35 cellular contexts compared by ENCODE assay signal in genomic region chr5:100965291-100965690, GRCh38.
"Had no signal": no experiment of that assay in that cellular context is flagged by ENCODE, and none has a peak within 500 bp of the region (broad histone marks: within the 10 kb centered on the region; RNA-seq: fewer than 3 reads in every experiment).

No MANE protein-coding gene starts in this region.

- H3K27ac ChIP-seq: ascending aorta, cardiac muscle cell, WERI-Rb-1 had no signal

- H3K9me3 Mint-ChIP-seq: activated CD4-positive, alpha-beta memory T cell treated with anti-CD3 and anti-CD28 coated beads, Interleukin-2, amount 10 ng/mL, durations not matched to agents 7 days and 5 days; central memory CD8-positive, alpha-beta T cell; T-helper 1 cell treated with Interleukin-12 subunit alpha and Interleukin-12 subunit beta and Interleukin-4 antibody, amounts not matched to agents 30 μg/mL and 1 μg/mL, for 36 hours; WTC11 had no signal

- DNase-seq: activated CD4-positive, alpha-beta memory T cell treated with anti-CD3 and anti-CD28 coated beads, Interleukin-2, amount 10 ng/mL, durations not matched to agents 7 days and 5 days; activated CD4-positive, alpha-beta T cell treated with anti-CD3 and anti-CD28 coated beads for 1 hour; activated CD4-positive, alpha-beta T cell treated with anti-CD3 and anti-CD28 coated beads for 36 hours; activated CD4-positive, alpha-beta T cell treated with anti-CD3 and anti-CD28 coated beads for 48 hours; activated CD4-positive, alpha-beta T cell treated with anti-CD3 and anti-CD28 coated beads, Interleukin-2, amount 10 ng/mL, durations not matched to agents 7 days and 5 days; activated CD4-positive, alpha-beta T cell treated with anti-CD3 and anti-CD28 coated beads, Interleukin-2, amount 50 U/mL, for 48 hours; activated CD4-positive, CD25-positive, alpha-beta regulatory T cell; activated CD8-positive, alpha-beta memory T cell treated with anti-CD3 and anti-CD28 coated beads for 24 hours; activated CD8-positive, alpha-beta memory T cell treated with anti-CD3 and anti-CD28 coated beads, Interleukin-2, amount 10 ng/mL, durations not matched to agents 7 days and 5 days; activated CD8-positive, alpha-beta memory T cell treated with anti-CD3 and anti-CD28 coated beads, Interleukin-2, amount 50 U/mL, for 48 hours; activated CD8-positive, alpha-beta T cell treated with anti-CD3 and anti-CD28 coated beads, Interleukin-2, amount 10 ng/mL, durations not matched to agents 7 days and 5 days; activated effector memory CD4-positive, alpha-beta T cell treated with Interleukin-2 at 50 U/mL for 16 hours; activated gamma-delta T cell; activated naive CD4-positive, alpha-beta T cell treated with anti-CD3 and anti-CD28 coated beads for 36 hours; activated naive CD4-positive, alpha-beta T cell treated with anti-CD3 and anti-CD28 coated beads, Interleukin-2, amount 50 U/mL, for 16 hours; activated naive CD8-positive, alpha-beta T cell treated with anti-CD3 and anti-CD28 coated beads, Interleukin-2, amount 10 ng/mL, durations not matched to agents 7 days and 5 days; activated naive CD8-positive, alpha-beta T cell treated with anti-CD3 and anti-CD28 coated beads, Interleukin-2, amount 50 U/mL, for 24 hours; activated T-cell treated with anti-CD3 and anti-CD28 coated beads, Interleukin-2, amount 50 U/mL, for 4 hours; amygdala; anterior cingulate cortex; caudate nucleus; cerebellar nuclear complex; SW 1271; T-helper 1 cell; T-helper 2 cell; T-helper 9 cell; WERI-Rb-1 had no signal

- H3K36me3 ChIP-seq: ascending aorta, cardiac muscle cell, WERI-Rb-1 had no signal

- H3K27ac Mint-ChIP-seq: activated CD4-positive, alpha-beta memory T cell treated with anti-CD3 and anti-CD28 coated beads, Interleukin-2, amount 10 ng/mL, durations not matched to agents 7 days and 5 days; activated CD4-positive, alpha-beta T cell treated with anti-CD3 and anti-CD28 coated beads for 36 hours; activated CD4-positive, alpha-beta T cell treated with anti-CD3 and anti-CD28 coated beads, Interleukin-2, amount 10 ng/mL, durations not matched to agents 7 days and 5 days; activated CD8-positive, alpha-beta memory T cell treated with anti-CD3 and anti-CD28 coated beads, Interleukin-2, amount 10 ng/mL, durations not matched to agents 7 days and 5 days; activated CD8-positive, alpha-beta T cell treated with anti-CD3 and anti-CD28 coated beads, Interleukin-2, amount 10 ng/mL, durations not matched to agents 7 days and 5 days; activated naive CD4-positive, alpha-beta T cell treated with anti-CD3 and anti-CD28 coated beads for 36 hours; activated naive CD8-positive, alpha-beta T cell treated with anti-CD3 and anti-CD28 coated beads, Interleukin-2, amount 10 ng/mL, durations not matched to agents 7 days and 5 days; activated naive CD8-positive, alpha-beta T cell treated with anti-CD3 and anti-CD28 coated beads, Interleukin-2, amount 50 U/mL, for 24 hours; activated T-helper 2 cell treated with anti-CD3 and anti-CD28 coated beads, Interferon-gamma antibody, Interleukin-2, Interleukin-4, amounts not matched to agents 10 μg/mL and 5 μg/mL and 100 μg/mL, durations not matched to agents 14 hours and 24 hours and 36 hours; brain; T-helper 1 cell treated with Interleukin-12 subunit alpha and Interleukin-12 subunit beta and Interleukin-4 antibody, amounts not matched to agents 30 μg/mL and 1 μg/mL, for 36 hours; T-helper 2 cell treated with Interferon-gamma antibody and Interleukin-4, amounts not matched to agents 5 μg/mL and 100 μg/mL, for 36 hours; WTC11 had no signal

- H3K4me3 ChIP-seq: ascending aorta, cardiac muscle cell had no signal

- H3K27me3 Mint-ChIP-seq: activated CD4-positive, alpha-beta memory T cell treated with anti-CD3 and anti-CD28 coated beads, Interleukin-2, amount 10 ng/mL, durations not matched to agents 7 days and 5 days; activated CD4-positive, alpha-beta T cell treated with anti-CD3 and anti-CD28 coated beads for 36 hours; activated naive CD8-positive, alpha-beta T cell treated with anti-CD3 and anti-CD28 coated beads, Interleukin-2, amount 50 U/mL, for 24 hours; brain; central memory CD8-positive, alpha-beta T cell had no signal

- H3K4me3 Mint-ChIP-seq: activated CD4-positive, alpha-beta memory T cell treated with anti-CD3 and anti-CD28 coated beads, Interleukin-2, amount 10 ng/mL, durations not matched to agents 7 days and 5 days; activated CD4-positive, alpha-beta T cell treated with anti-CD3 and anti-CD28 coated beads for 36 hours; activated CD4-positive, alpha-beta T cell treated with anti-CD3 and anti-CD28 coated beads, Interleukin-2, amount 10 ng/mL, durations not matched to agents 7 days and 5 days; activated CD8-positive, alpha-beta memory T cell treated with anti-CD3 and anti-CD28 coated beads, Interleukin-2, amount 10 ng/mL, durations not matched to agents 7 days and 5 days; activated CD8-positive, alpha-beta T cell treated with anti-CD3 and anti-CD28 coated beads, Interleukin-2, amount 10 ng/mL, durations not matched to agents 7 days and 5 days; activated naive CD4-positive, alpha-beta T cell treated with anti-CD3 and anti-CD28 coated beads for 36 hours; activated naive CD8-positive, alpha-beta T cell treated with anti-CD3 and anti-CD28 coated beads, Interleukin-2, amount 10 ng/mL, durations not matched to agents 7 days and 5 days; activated naive CD8-positive, alpha-beta T cell treated with anti-CD3 and anti-CD28 coated beads, Interleukin-2, amount 50 U/mL, for 24 hours; activated T-cell treated with anti-CD3 and anti-CD28 coated beads, Interleukin-2, amount 50 U/mL, for 4 hours; brain; central memory CD8-positive, alpha-beta T cell; T-helper 1 cell treated with Interleukin-12 subunit alpha and Interleukin-12 subunit beta and Interleukin-4 antibody, amounts not matched to agents 30 μg/mL and 1 μg/mL, for 36 hours; T-helper 2 cell treated with Interferon-gamma antibody and Interleukin-4, amounts not matched to agents 5 μg/mL and 100 μg/mL, for 36 hours; WTC11 had no signal

- H3K4me1 Mint-ChIP-seq: activated CD4-positive, alpha-beta memory T cell treated with anti-CD3 and anti-CD28 coated beads, Interleukin-2, amount 10 ng/mL, durations not matched to agents 7 days and 5 days; activated CD4-positive, alpha-beta T cell treated with anti-CD3 and anti-CD28 coated beads, Interleukin-2, amount 10 ng/mL, durations not matched to agents 7 days and 5 days; activated CD8-positive, alpha-beta memory T cell treated with anti-CD3 and anti-CD28 coated beads, Interleukin-2, amount 10 ng/mL, durations not matched to agents 7 days and 5 days; activated naive CD8-positive, alpha-beta T cell treated with anti-CD3 and anti-CD28 coated beads, Interleukin-2, amount 10 ng/mL, durations not matched to agents 7 days and 5 days; brain; central memory CD8-positive, alpha-beta T cell; WTC11 had no signal

- H3K36me3 Mint-ChIP-seq: activated CD8-positive, alpha-beta memory T cell treated with anti-CD3 and anti-CD28 coated beads, Interleukin-2, amount 10 ng/mL, durations not matched to agents 7 days and 5 days; activated naive CD8-positive, alpha-beta T cell treated with anti-CD3 and anti-CD28 coated beads, Interleukin-2, amount 10 ng/mL, durations not matched to agents 7 days and 5 days; brain; WTC11 had no signal

- H3K4me1 ChIP-seq: ascending aorta had no signal

- ATAC-seq: activated CD4-positive, alpha-beta T cell treated with anti-CD3 and anti-CD28 coated beads for 36 hours; activated CD8-positive, alpha-beta memory T cell treated with anti-CD3 and anti-CD28 coated beads, Interleukin-2, amount 10 ng/mL, durations not matched to agents 7 days and 5 days; activated CD8-positive, alpha-beta T cell treated with anti-CD3 and anti-CD28 coated beads, Interleukin-2, amount 10 ng/mL, durations not matched to agents 7 days and 5 days; activated naive CD8-positive, alpha-beta T cell treated with anti-CD3 and anti-CD28 coated beads, Interleukin-2, amount 50 U/mL, for 24 hours; activated T-cell treated with anti-CD3 and anti-CD28 coated beads, Interleukin-2, amount 50 U/mL, for 4 hours; WTC11 had no signal

- H3K9me3 ChIP-seq: ascending aorta had no signal
